In the genomic region with DNA sequence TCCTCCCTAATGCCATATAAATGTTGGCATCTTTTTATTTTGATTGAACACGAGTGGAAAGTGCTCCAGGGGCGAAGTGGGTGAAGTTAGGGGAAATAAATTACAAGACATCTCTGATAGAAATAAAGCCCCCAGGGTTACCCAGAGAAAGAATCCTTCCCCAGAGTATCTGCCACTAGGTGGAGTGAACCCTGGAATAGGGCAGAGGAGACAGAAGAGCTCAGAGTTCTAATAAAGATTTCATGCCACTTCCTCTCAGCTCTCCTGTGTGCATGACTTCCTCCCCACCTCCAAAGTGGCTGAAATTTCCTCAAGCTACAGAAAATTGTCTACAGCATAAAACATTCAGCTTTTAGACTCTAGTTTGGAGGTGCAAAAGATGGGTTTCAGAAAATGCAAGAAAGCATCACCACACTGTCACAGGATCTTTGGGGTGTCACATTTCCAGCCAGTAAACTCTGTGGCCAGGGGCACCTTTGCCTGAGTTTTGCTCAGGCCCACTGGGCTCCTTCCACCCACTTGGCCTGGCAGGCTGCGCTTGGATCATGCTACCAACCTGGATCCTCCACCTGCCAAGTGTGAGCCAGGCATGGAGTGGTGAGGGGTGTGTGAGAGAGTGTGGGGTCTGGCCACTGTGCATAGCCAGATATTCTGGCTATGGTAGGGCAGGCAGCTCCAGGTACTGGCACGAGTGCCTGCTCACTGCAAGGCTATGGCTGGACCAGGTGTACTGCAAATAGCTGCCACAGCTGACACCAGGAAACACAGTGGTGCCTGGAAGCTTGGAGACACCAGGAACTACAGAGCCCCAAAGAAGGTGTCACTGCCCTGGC, we compare ENCODE assay signal across 13 cellular contexts.
DNase-seq lines count a peak whose midpoint lies in the region; ATAC-seq and TF ChIP-seq lines count a peak whose summit lies in the region.
"Had no signal": no experiment of that assay in that cellular context is flagged by ENCODE, and none has a peak within 500 bp of the region (broad histone marks: within the 10 kb centered on the region; RNA-seq: fewer than 3 reads in every experiment).

No MANE protein-coding gene starts in this region.

- POLR2A ChIA-PET in activated CD4-positive, alpha-beta T cell treated with anti-CD3 and anti-CD28 coated beads, Interleukin-2, amount 10 ng/mL, durations not matched to agents 7 days and 5 days (lab: Charles Lee): no interaction called here
- POLR2A ChIA-PET in activated CD4-positive, alpha-beta T cell treated with anti-CD3 and anti-CD28 coated beads for 36 hours (lab: Charles Lee): no interaction called here

- peaks cover 10% of the 10 kb centered on the region for H3K9me3 Mint-ChIP-seq in activated CD4-positive, alpha-beta T cell treated with anti-CD3 and anti-CD28 coated beads, Interleukin-2, amount 10 ng/mL, durations not matched to agents 7 days and 5 days
- H3K9me3 Mint-ChIP-seq in activated CD4-positive, alpha-beta T cell treated with anti-CD3 and anti-CD28 coated beads for 36 hours (ENCODE audit: low read depth): peaks cover 4% of the 10 kb centered on the region
- H3K9me3 Mint-ChIP-seq in stimulated activated effector memory CD8-positive, alpha-beta T cell treated with anti-CD3 and anti-CD28 coated beads, Interleukin-12 subunit alpha, Interleukin-12 subunit beta, amount 100 ng/mL, for 72 hours: peaks cover 4% of the 10 kb centered on the region

- H3K4me1 ChIP-seq in foreskin keratinocyte (no peaks in the 10 kb centered on the region), uterus (no peaks in the 10 kb centered on the region)
- H3K4me1 ChIP-seq: tibial artery had no signal

- peak overlapping the region; percentile 31 for H3K27ac Mint-ChIP-seq in activated CD4-positive, alpha-beta T cell treated with anti-CD3 and anti-CD28 coated beads, Interleukin-2, amount 10 ng/mL, durations not matched to agents 7 days and 5 days
- H3K27ac Mint-ChIP-seq in activated CD4-positive, alpha-beta T cell treated with anti-CD3 and anti-CD28 coated beads for 36 hours: no peak overlapping the region
- peak overlapping the region; percentile 39 for H3K27ac Mint-ChIP-seq in stimulated activated effector memory CD8-positive, alpha-beta T cell treated with anti-CD3 and anti-CD28 coated beads, Interleukin-12 subunit alpha, Interleukin-12 subunit beta, amount 100 ng/mL, for 72 hours
- H3K27ac Mint-ChIP-seq: T-helper 1 cell treated with Interleukin-12 subunit alpha and Interleukin-12 subunit beta and Interleukin-4 antibody, amounts not matched to agents 30 μg/mL and 1 μg/mL, for 36 hours had no signal

- CTCF ChIA-PET in activated CD4-positive, alpha-beta T cell treated with anti-CD3 and anti-CD28 coated beads, Interleukin-2, amount 10 ng/mL, durations not matched to agents 7 days and 5 days (lab: Charles Lee): interaction anchor here (0.6 to 1.4 kb wide), 4 partner anchors 12 to 403 kb away, joined by 3 to 4 read pairs (median 4); no protein-coding TSS in a partner anchor
- CTCF ChIA-PET in activated CD4-positive, alpha-beta T cell treated with anti-CD3 and anti-CD28 coated beads for 36 hours (lab: Charles Lee): interaction anchor here (0.7 to 1.4 kb wide), 5 partner anchors 8 to 500 kb away, joined by 3 to 4 read pairs (median 3); no protein-coding TSS in a partner anchor

- H3K4me3 ChIP-seq in uterus: no peak overlapping the region
- H3K4me3 ChIP-seq: tibial artery had no signal

- TF ChIP-seq POLR2A in uterus (IDR thresholded peaks at IDR 0.05): no peak

- peaks cover 11% of the 10 kb centered on the region for H3K4me1 Mint-ChIP-seq in activated CD4-positive, alpha-beta T cell treated with anti-CD3 and anti-CD28 coated beads, Interleukin-2, amount 10 ng/mL, durations not matched to agents 7 days and 5 days
- peaks cover 25% of the 10 kb centered on the region for H3K4me1 Mint-ChIP-seq in activated CD4-positive, alpha-beta T cell treated with anti-CD3 and anti-CD28 coated beads for 36 hours
- peaks cover 9% of the 10 kb centered on the region for H3K4me1 Mint-ChIP-seq in stimulated activated effector memory CD8-positive, alpha-beta T cell treated with anti-CD3 and anti-CD28 coated beads, Interleukin-12 subunit alpha, Interleukin-12 subunit beta, amount 100 ng/mL, for 72 hours

- intact Hi-C loops in activated CD4-positive, alpha-beta T cell treated with anti-CD3 and anti-CD28 coated beads for 36 hours (cut with DNase I, micrococcal nuclease): no loop called here
- intact Hi-C loops in uterus (cut with DNase I; ENCODE audit: low total_unique reads): no loop called here

- H3K36me3 Mint-ChIP-seq in activated CD4-positive, alpha-beta T cell treated with anti-CD3 and anti-CD28 coated beads, Interleukin-2, amount 10 ng/mL, durations not matched to agents 7 days and 5 days (ENCODE audit: low read depth): peaks cover 2% of the 10 kb centered on the region
- H3K36me3 Mint-ChIP-seq in activated CD4-positive, alpha-beta T cell treated with anti-CD3 and anti-CD28 coated beads for 36 hours (ENCODE audit: low read depth): no peaks in the 10 kb centered on the region
- no peaks in the 10 kb centered on the region for H3K36me3 Mint-ChIP-seq in stimulated activated effector memory CD8-positive, alpha-beta T cell treated with anti-CD3 and anti-CD28 coated beads, Interleukin-12 subunit alpha, Interleukin-12 subunit beta, amount 100 ng/mL, for 72 hours

- H3K27me3 ChIP-seq in foreskin keratinocyte (peaks cover 3% of the 10 kb centered on the region), uterus (no peaks in the 10 kb centered on the region)
- H3K27me3 ChIP-seq: tibial artery had no signal

- H3K9me3 ChIP-seq in uterus: no peaks in the 10 kb centered on the region
- H3K9me3 ChIP-seq: tibial artery had no signal

- DNase-seq in activated CD4-positive, alpha-beta T cell treated with anti-CD3 and anti-CD28 coated beads, Interleukin-2, amount 10 ng/mL, durations not matched to agents 7 days and 5 days: no peak
- DNase-seq in activated CD4-positive, alpha-beta T cell treated with anti-CD3 and anti-CD28 coated beads for 36 hours: no peak
- DNase-seq in RPMI7951 (ENCODE audit: low read depth) (peak; percentile 0), foreskin keratinocyte (no peak), uterus (no peak)
- no peak for DNase-seq in stimulated activated effector memory CD8-positive, alpha-beta T cell treated with anti-CD3 and anti-CD28 coated beads, Interleukin-12 subunit alpha, Interleukin-12 subunit beta, amount 100 ng/mL, for 72 hours (ENCODE audit: low spot score in 2 of 2)
- no peak for DNase-seq in activated CD4-positive, alpha-beta T cell treated with anti-CD3 and anti-CD28 coated beads for 1 hour
- DNase-seq: activated T-cell treated with anti-CD3 and anti-CD28 coated beads, Interleukin-2, amount 50 U/mL, for 4 hours; NCI-H2227 treated with DMSO at 0.1 percent for 48 hours; stimulated activated CD4-positive, alpha-beta T cell treated with anti-CD3 and anti-CD28 coated beads, Interleukin-1b, Interleukin-23, amount 100 ng/mL, for 48 hours; tibial artery had no signal

- no peaks in the 10 kb centered on the region for H3K27me3 Mint-ChIP-seq in activated CD4-positive, alpha-beta T cell treated with anti-CD3 and anti-CD28 coated beads, Interleukin-2, amount 10 ng/mL, durations not matched to agents 7 days and 5 days
- H3K27me3 Mint-ChIP-seq in activated CD4-positive, alpha-beta T cell treated with anti-CD3 and anti-CD28 coated beads for 36 hours: no peaks in the 10 kb centered on the region

- no peak overlapping the region for H3K27ac ChIP-seq in foreskin keratinocyte
- no peak overlapping the region for H3K27ac ChIP-seq in uterus
- H3K27ac ChIP-seq: tibial artery had no signal

- H3K36me3 ChIP-seq in uterus: no peaks in the 10 kb centered on the region
- H3K36me3 ChIP-seq: tibial artery had no signal

- ATAC-seq in activated CD4-positive, alpha-beta T cell treated with anti-CD3 and anti-CD28 coated beads for 36 hours: no peak
- peak; percentile 12 for ATAC-seq in foreskin keratinocyte
- ATAC-seq in stimulated activated effector memory CD8-positive, alpha-beta T cell treated with anti-CD3 and anti-CD28 coated beads, Interleukin-12 subunit alpha, Interleukin-12 subunit beta, amount 100 ng/mL, for 72 hours: peak; percentile 21
- no peak for ATAC-seq in GM18873 (IDR thresholded peaks at IDR 0.05; ENCODE audit: low FRiP score, unreplicated experiment)
- ATAC-seq: activated T-cell treated with anti-CD3 and anti-CD28 coated beads, Interleukin-2, amount 50 U/mL, for 4 hours had no signal

- peak; percentile 39 for TF ChIP-seq CTCF in foreskin keratinocyte (conservative IDR thresholded peaks at IDR 0.05)
- no peak for TF ChIP-seq CTCF in uterus (IDR thresholded peaks at IDR 0.05)

- no peak overlapping the region for H3K4me3 Mint-ChIP-seq in activated CD4-positive, alpha-beta T cell treated with anti-CD3 and anti-CD28 coated beads, Interleukin-2, amount 10 ng/mL, durations not matched to agents 7 days and 5 days
- no peak overlapping the region for H3K4me3 Mint-ChIP-seq in activated CD4-positive, alpha-beta T cell treated with anti-CD3 and anti-CD28 coated beads for 36 hours
- H3K4me3 Mint-ChIP-seq in stimulated activated effector memory CD8-positive, alpha-beta T cell treated with anti-CD3 and anti-CD28 coated beads, Interleukin-12 subunit alpha, Interleukin-12 subunit beta, amount 100 ng/mL, for 72 hours: no peak overlapping the region
- H3K4me3 Mint-ChIP-seq: activated T-cell treated with anti-CD3 and anti-CD28 coated beads, Interleukin-2, amount 50 U/mL, for 4 hours; T-helper 1 cell treated with Interleukin-12 subunit alpha and Interleukin-12 subunit beta and Interleukin-4 antibody, amounts not matched to agents 30 μg/mL and 1 μg/mL, for 36 hours had no signal

Comparison
In these comparisons a context has a peak if more than half of its experiments do, and no peak if none do; other contexts are left out.
1. ATAC-seq: peak in foreskin keratinocyte (single experiment) and stimulated activated effector memory CD8-positive, alpha-beta T cell treated with anti-CD3 and anti-CD28 coated beads, Interleukin-12 subunit alpha, Interleukin-12 subunit beta, amount 100 ng/mL, for 72 hours (single experiment); none in activated CD4-positive, alpha-beta T cell treated with anti-CD3 and anti-CD28 coated beads for 36 hours (single experiment) and GM18873 (single experiment).